29 cellular contexts compared by ENCODE assay signal in the genomic region with DNA sequence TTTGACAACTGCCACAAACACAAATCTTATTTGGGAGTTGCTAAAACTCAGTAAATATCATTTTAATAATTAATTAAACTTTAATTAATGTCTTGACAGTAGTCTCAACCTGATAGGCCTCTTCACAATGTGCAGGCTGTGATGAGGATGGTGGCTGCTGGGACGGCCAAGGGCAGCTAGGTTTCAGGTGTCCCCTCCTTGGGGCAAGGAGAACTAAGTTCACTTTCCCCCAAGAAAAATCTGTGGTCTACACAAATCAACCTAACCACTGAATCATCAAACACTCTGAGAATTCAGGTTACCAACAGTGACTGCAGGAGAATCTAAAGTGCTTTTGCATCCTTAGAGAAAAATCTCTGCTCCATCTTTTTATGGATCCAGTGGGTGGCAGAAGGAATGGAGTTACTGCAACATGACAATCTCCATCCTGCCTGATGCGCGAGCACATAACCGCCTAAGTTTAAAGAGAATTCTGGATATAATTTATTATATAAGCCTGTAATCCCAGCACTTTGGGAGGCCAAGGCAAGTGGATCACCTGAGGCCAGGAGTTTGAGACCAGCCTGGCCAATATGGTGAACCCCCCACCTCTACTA.
"Had no signal": no experiment of that assay in that cellular context is flagged by ENCODE, and none has a peak within 500 bp of the region (broad histone marks: within the 10 kb centered on the region; RNA-seq: fewer than 3 reads in every experiment).

No MANE protein-coding gene starts in this region.

- H3K36me3 ChIP-seq: adrenal gland, ascending aorta, brain microvascular endothelial cell, breast epithelium, cardiac muscle cell had no signal

- DNase-seq: activated effector memory CD4-positive, alpha-beta T cell treated with anti-CD3 and anti-CD28 coated beads, Interleukin-2, amount 50 U/mL, for 16 hours; activated effector memory CD4-positive, alpha-beta T cell treated with Interleukin-2 at 50 U/mL for 16 hours; activated gamma-delta T cell; activated gamma-delta T cell treated with Interleukin-2 at 50 U/mL for 16 hours; activated naive CD4-positive, alpha-beta T cell; activated naive CD4-positive, alpha-beta T cell treated with anti-CD3 and anti-CD28 coated beads for 36 hours; activated naive CD4-positive, alpha-beta T cell treated with anti-CD3 and anti-CD28 coated beads, Interleukin-2, amount 10 ng/mL, durations not matched to agents 7 days and 5 days; activated naive CD4-positive, alpha-beta T cell treated with anti-CD3 and anti-CD28 coated beads, Interleukin-2, amount 50 U/mL, for 16 hours; activated naive CD4-positive, alpha-beta T cell treated with Interleukin-2 at 50 U/mL for 16 hours; activated naive CD8-positive, alpha-beta T cell treated with anti-CD3 and anti-CD28 coated beads for 36 hours; activated naive CD8-positive, alpha-beta T cell treated with anti-CD3 and anti-CD28 coated beads, Interleukin-2, amount 10 ng/mL, durations not matched to agents 7 days and 5 days; activated naive CD8-positive, alpha-beta T cell treated with anti-CD3 and anti-CD28 coated beads, Interleukin-2, amount 50 U/mL, for 24 hours; activated T-cell treated with anti-CD3 and anti-CD28 coated beads, Interleukin-2, amount 50 U/mL, for 24 hours; activated T-cell treated with anti-CD3 and anti-CD28 coated beads, Interleukin-2, amount 50 U/mL, for 4 hours; activated T-cell treated with anti-CD3 and anti-CD28 coated beads, Interleukin-2, amount 50 U/mL, for 48 hours; activated T-cell treated with anti-CD3 and anti-CD28 coated beads, Interleukin-2, amount 50 U/mL, for 72 hours; adrenal gland; amniotic stem cell; amygdala; aorta; body of pancreas; brain microvascular endothelial cell; central memory CD4-positive, alpha-beta T cell; cerebellar nuclear complex had no signal

- H3K27me3 ChIP-seq: adrenal gland, ascending aorta, body of pancreas, brain microvascular endothelial cell had no signal

- ATAC-seq: activated naive CD4-positive, alpha-beta T cell treated with anti-CD3 and anti-CD28 coated beads, Interleukin-2, amount 50 U/mL, for 72 hours; activated naive CD8-positive, alpha-beta T cell treated with anti-CD3 and anti-CD28 coated beads, Interleukin-2, amount 50 U/mL, for 24 hours; activated T-cell treated with anti-CD3 and anti-CD28 coated beads, Interleukin-2, amount 50 U/mL, for 4 hours; activated T-cell treated with anti-CD3 and anti-CD28 coated beads, Interleukin-2, amount 50 U/mL, for 72 hours; activated T-helper 17 cell treated with anti-CD3 and anti-CD28 coated beads, Interleukin-2, amount 50 U/mL, for 72 hours; body of pancreas had no signal

- H3K4me3 ChIP-seq: adrenal gland, ascending aorta, body of pancreas, breast epithelium, cardiac muscle cell had no signal

- H3K9me3 ChIP-seq: adrenal gland, ascending aorta, body of pancreas, breast epithelium had no signal

- H3K27ac ChIP-seq: adrenal gland, ascending aorta, body of pancreas, brain microvascular endothelial cell, breast epithelium, cardiac muscle cell had no signal

- H3K4me1 ChIP-seq: adrenal gland, ascending aorta, body of pancreas, breast epithelium had no signal
